ENCODE assay signal across 14 cellular contexts in genomic region chr2:98507461-98507860, GRCh38.
DNase-seq lines count a peak whose midpoint lies in the region; ATAC-seq, FAIRE-seq and TF ChIP-seq lines count a peak whose summit lies in the region.
"Had no signal": no experiment of that assay in that cellular context is flagged by ENCODE, and none has a peak within 500 bp of the region (broad histone marks: within the 10 kb centered on the region; RNA-seq: fewer than 3 reads in every experiment).

No MANE protein-coding gene starts in this region.

- no peak overlapping the region for H2BK12ac ChIP-seq in H9 (ENCODE audit: insufficient read length, low read depth, low read length)

- H2BK20ac ChIP-seq in H9 (ENCODE audit: low read depth, low read length, poor library complexity, severe bottlenecking): no peak overlapping the region

- in situ Hi-C loops in HepG2 (cut with HindIII; ENCODE audit: extremely low pct_ligation_motif_present, low pct_unique_long_range_greater_than_20kb): no loop called here

- no peak for TF ChIP-seq POLR2A in HepG2 (IDR thresholded peaks at IDR 0.05; ENCODE audit: insufficient read depth in 1 of 2, low read depth in 2 of 2, low read length in 2 of 2)

- no peaks in the 10 kb centered on the region for H3K23me2 ChIP-seq in H9 (ENCODE audit: insufficient read length, low read depth, low read length, poor library complexity, severe bottlenecking)

- H3K9me3 Mint-ChIP-seq in CD4-positive, alpha-beta memory T cell: no peaks in the 10 kb centered on the region
- no peaks in the 10 kb centered on the region for H3K9me3 Mint-ChIP-seq in H9
- H3K9me3 Mint-ChIP-seq in neural crest cell: peaks cover 4% of the 10 kb centered on the region
- H3K9me3 Mint-ChIP-seq: stimulated activated naive CD8-positive, alpha-beta T cell treated with anti-CD3 and anti-CD28 coated beads, Interleukin-15, amount 100 ng/mL, for 72 hours had no signal

- no CpG with 5 or more reads among the region's 3 CpGs for WGBS in H9 (ENCODE audit: extremely low coverage, insufficient read length, low lambda C conversion rate)
- 94% methylated on average over 3 of the region's 3 CpGs for WGBS in HepG2 (ENCODE audit: low lambda C conversion rate)

- no peak overlapping the region for H3K18ac ChIP-seq in H9 (ENCODE audit: insufficient read length, low read depth, low read length)

- H3K9ac ChIP-seq in H9 (ENCODE audit: extremely low read depth, insufficient read length, low read length) (no peak overlapping the region), HepG2 (ENCODE audit: insufficient read depth, low read depth, low read length) (no peak overlapping the region)
- H3K9ac ChIP-seq: GM23248 had no signal

- H4K91ac ChIP-seq in H9 (ENCODE audit: insufficient read length, low read depth, low read length): no peak overlapping the region

- no peak overlapping the region for H2BK5ac ChIP-seq in H9 (ENCODE audit: insufficient read length, low read length)

- no peak for DNase-seq in CD4-positive, alpha-beta memory T cell
- DNase-seq in H9: no peak
- no peak for DNase-seq in caudate nucleus (lab: John Stamatoyannopoulos, UW)
- no peak for DNase-seq in neural crest cell (ENCODE audit: low read depth, low spot score)
- DNase-seq in NCI-H2227 treated with DMSO at 0.1 percent for 48 hours (lab: John Stamatoyannopoulos, UW): no peak
- DNase-seq in HepG2 (ENCODE audit: low spot score): no peak
- no peak for DNase-seq in kidney glomerular epithelial cell (lab: John Stamatoyannopoulos, UW)
- DNase-seq: GM23248; NCI-H1930; NCI-H748 treated with DMSO at 0.1 percent for 48 hours; stimulated activated naive CD8-positive, alpha-beta T cell treated with anti-CD3 and anti-CD28 coated beads, Interleukin-15, amount 100 ng/mL, for 72 hours had no signal

- no peak overlapping the region for H4K5ac ChIP-seq in H9 (ENCODE audit: insufficient read length, low read depth, low read length)

- H3K79me2 ChIP-seq in H9 (ENCODE audit: insufficient read depth, low read length) (no peaks in the 10 kb centered on the region; the same call in 1 of the 2 replicates), HepG2 (ENCODE audit: insufficient read depth, low read length) (no peaks in the 10 kb centered on the region)

- no peak overlapping the region for H3K56ac ChIP-seq in H9 (ENCODE audit: insufficient read length, low read depth, low read length)

- intact Hi-C loops in CD4-positive, alpha-beta memory T cell (cut with micrococcal nuclease): no loop called here
- intact Hi-C loops in HepG2 (cut with micrococcal nuclease; ENCODE audit: unreplicated experiment): no loop called here

- no peaks in the 10 kb centered on the region for H3K79me1 ChIP-seq in H9 (ENCODE audit: insufficient read depth, low read depth, low read length, poor library complexity, severe bottlenecking)

- H3K4me1 Mint-ChIP-seq in CD4-positive, alpha-beta memory T cell: peaks cover 70 to 98% (median 82%) of the 10 kb centered on the region in 4 donors
- H3K4me1 Mint-ChIP-seq in H9 (peaks cover 36 to 46% of the 10 kb centered on the region in 2 experiments), neural crest cell (peaks cover 53% of the 10 kb centered on the region)

- no peak overlapping the region for H3K4me3 ChIP-seq in CD4-positive, alpha-beta memory T cell (ENCODE audit: low read length in 2 of 2)
- H3K4me3 ChIP-seq in HepG2 (replicated peaks in 1 of 3; ENCODE audit: insufficient read depth in 1 of 3, low read depth in 2 of 3, low read length in 3 of 3): no peak overlapping the region
- H3K4me3 ChIP-seq: ascending aorta, GM23248, right lobe of liver had no signal

- peaks cover 95% of the 10 kb centered on the region for H3K4me1 ChIP-seq in CD4-positive, alpha-beta memory T cell (ENCODE audit: insufficient read depth, low read length)
- H3K4me1 ChIP-seq in H9 (ENCODE audit: insufficient read depth, low read length): no peaks in the 10 kb centered on the region
- no peaks in the 10 kb centered on the region for H3K4me1 ChIP-seq in HepG2 (ENCODE audit: insufficient read depth, low read length)

- H4K8ac ChIP-seq in H9 (replicated peaks; ENCODE audit: insufficient read length, low read depth, low read length): no peak overlapping the region

- FAIRE-seq in HepG2 (lab: Jason Lieb, UNC): no peak
- FAIRE-seq: islet of Langerhans had no signal

- peak overlapping the region in 3 of 8 donors; percentile 24 to 66 (median 46) for H3K4me3 Mint-ChIP-seq in CD4-positive, alpha-beta memory T cell
- H3K4me3 Mint-ChIP-seq in H9: no peak overlapping the region
- H3K4me3 Mint-ChIP-seq in neural crest cell: no peak overlapping the region

- no peaks in the 10 kb centered on the region for H3K27me3 ChIP-seq in CD4-positive, alpha-beta memory T cell (ENCODE audit: insufficient read depth, low read length)
- no peaks in the 10 kb centered on the region for H3K27me3 ChIP-seq in H9 (ENCODE audit: insufficient read depth, low read length)
- no peaks in the 10 kb centered on the region for H3K27me3 ChIP-seq in HepG2 (ENCODE audit: control insufficient read depth in 1 of 2, insufficient read depth in 2 of 2, low read length in 2 of 2)
- H3K27me3 ChIP-seq: ascending aorta, right lobe of liver had no signal

- H2AK5ac ChIP-seq in H9 (ENCODE audit: insufficient read length, low read length): no peak overlapping the region

- no peak overlapping the region for H2BK15ac ChIP-seq in H9 (ENCODE audit: low read depth, low read length)

- no peak overlapping the region for H3K4ac ChIP-seq in H9 (ENCODE audit: low read depth, low read length)

- no peak for ATAC-seq in HepG2

- no peak overlapping the region for H2BK120ac ChIP-seq in H9 (ENCODE audit: low read depth, low read length, poor library complexity, severe bottlenecking)

- no peaks in the 10 kb centered on the region for H3K9me3 ChIP-seq in CD4-positive, alpha-beta memory T cell (ENCODE audit: control insufficient read depth in 1 of 2, low read length in 2 of 2)
- H3K9me3 ChIP-seq in H9 (ENCODE audit: control insufficient read depth, low read depth, low read length) (no peaks in the 10 kb centered on the region), HepG2 (ENCODE audit: low read length) (no peaks in the 10 kb centered on the region)
- H3K9me3 ChIP-seq: ascending aorta, right lobe of liver had no signal

- H3K23ac ChIP-seq in H9 (ENCODE audit: insufficient read length, low read depth, low read length): no peak overlapping the region

- CTCF ChIA-PET in CD4-positive, alpha-beta memory T cell (lab: Charles Lee; ENCODE audit: partially characterized antibody): interaction anchor here (0.7 to 1.3 kb wide), 2 partner anchors 61 to 94 kb away, joined by 3 to 4 read pairs; no protein-coding TSS in a partner anchor
- CTCF ChIA-PET in HepG2 (lab: Yijun Ruan, JAX; ENCODE audit: low intra/inter-chr PET ratio, low total read pairs): no interaction called here

- no TSS peak for BruUV-seq in HepG2 (replicated peaks; lab: Mats Ljungman, UMichigan)

- no peak overlapping the region for H3T11ph ChIP-seq in H9 (ENCODE audit: low read length)

- POLR2A ChIA-PET in CD4-positive, alpha-beta memory T cell (lab: Charles Lee; ENCODE audit: partially characterized antibody): interaction anchor here (1.1 kb wide), 1 partner anchor 44 kb away, joined by 3 read pairs; no protein-coding TSS in a partner anchor
- POLR2A ChIA-PET in HepG2 (lab: Yijun Ruan, JAX): no interaction called here

- no peak overlapping the region for H3K4me2 ChIP-seq in H9 (ENCODE audit: insufficient read depth, insufficient read length, low read length)
- H3K4me2 ChIP-seq in HepG2 (ENCODE audit: low read depth, low read length): no peak overlapping the region

- no peaks in the 10 kb centered on the region for H3K27me3 Mint-ChIP-seq in CD4-positive, alpha-beta memory T cell
- no peaks in the 10 kb centered on the region for H3K27me3 Mint-ChIP-seq in H9 (ENCODE audit: low read depth)
- H3K27me3 Mint-ChIP-seq in neural crest cell (ENCODE audit: low read depth): no peaks in the 10 kb centered on the region
- H3K27me3 Mint-ChIP-seq: stimulated activated naive CD8-positive, alpha-beta T cell treated with anti-CD3 and anti-CD28 coated beads, Interleukin-15, amount 100 ng/mL, for 72 hours had no signal

- H4K20me1 ChIP-seq in H9 (ENCODE audit: control insufficient read depth, insufficient read depth, insufficient read length) (no peaks in the 10 kb centered on the region), HepG2 (ENCODE audit: insufficient read depth, low read length) (0 out of 2 replicates have a peak, but pooled peaks cover 3% of the 10 kb centered on the region)

- H3K27ac Mint-ChIP-seq in CD4-positive, alpha-beta memory T cell: peak overlapping the region in 6 of 7 donors; percentile 33 to 95 (median 78)
- H3K27ac Mint-ChIP-seq in H9: peak overlapping the region in 1 of 3 experiments; percentile 76; a peak in 1 of 7 replicates
- peak overlapping the region; percentile 50 for H3K27ac Mint-ChIP-seq in neural crest cell (ENCODE audit: unreplicated experiment)

- H3K27ac ChIP-seq in CD4-positive, alpha-beta memory T cell (ENCODE audit: low read depth, low read length): no peak overlapping the region
- H3K27ac ChIP-seq in H9 (ENCODE audit: insufficient read length, low read depth, low read length): no peak overlapping the region
- peak overlapping the region; percentile 68 for H3K27ac ChIP-seq in caudate nucleus (ENCODE audit: low read depth, low read length)
- no peak overlapping the region for H3K27ac ChIP-seq in HepG2 (ENCODE audit: extremely low read length, insufficient read depth, low read length)
- H3K27ac ChIP-seq: GM23248 had no signal

- H3K36me3 ChIP-seq in CD4-positive, alpha-beta memory T cell (ENCODE audit: insufficient read depth, low read length): peaks cover 11% of the 10 kb centered on the region
- peaks cover 0 to 1% of the 10 kb centered on the region in 2 experiments; a peak in 2 of 5 replicates for H3K36me3 ChIP-seq in HepG2 (replicated peaks in 1 of 2; ENCODE audit: control insufficient read depth in 1 of 2, insufficient read depth in 2 of 2, low read length in 2 of 2)
- H3K36me3 ChIP-seq: ascending aorta, right lobe of liver had no signal

- TF ChIP-seq EP300 in HepG2 (IDR thresholded peaks at IDR 0.05; ENCODE audit: low read depth in 2 of 2, low read length in 2 of 2) (no peak), HepG2 (CRISPR knock-in tag; IDR thresholded peaks at IDR 0.05; ENCODE audit: borderline replicate concordance) (no peak)

- no peak overlapping the region for H2AFZ ChIP-seq in H9 (ENCODE audit: low read length)
- H2AFZ ChIP-seq in HepG2 (ENCODE audit: low read length): no peak overlapping the region
- H2AFZ ChIP-seq: GM23248 had no signal

- TF ChIP-seq RAD21 in HepG2 (CRISPR knock-in tag; IDR thresholded peaks at IDR 0.05): no peak

- no peak overlapping the region for H3K14ac ChIP-seq in H9 (ENCODE audit: insufficient read depth, low read length)

- peaks cover 8 to 40% of the 10 kb centered on the region in 2 donors for H3K36me3 Mint-ChIP-seq in CD4-positive, alpha-beta memory T cell
- H3K36me3 Mint-ChIP-seq in H9 (ENCODE audit: insufficient read depth in 1 of 3, low read depth in 3 of 3): peaks cover 12 to 25% (median 14%) of the 10 kb centered on the region in 3 experiments
- H3K36me3 Mint-ChIP-seq in neural crest cell (ENCODE audit: low read depth): no peaks in the 10 kb centered on the region

- TF ChIP-seq CTCF in H9 (conservative IDR thresholded peaks at IDR 0.05): 0 out of 3 replicates have a peak, but pooled peaks have one; percentile 20
- no peak for TF ChIP-seq CTCF in neural crest cell (conservative IDR thresholded peaks at IDR 0.05)
- TF ChIP-seq CTCF in HepG2 (CRISPR knock-in tag; IDR thresholded peaks at IDR 0.05): no peak
